ENCODE assay signal across 1 cellular context in genomic region chr11:328516-329100, GRCh38.
TF ChIP-seq lines count a peak whose summit lies in the region.

No MANE protein-coding gene starts in this region.

TF ChIP-seq in GM12878, 131 proteins besides CTCF, POLR2A, EP300 and RAD21:
- peak; percentile 49; the same call in 1 of the 2 replicates for TF ChIP-seq MLLT1 (IDR thresholded peaks at IDR 0.05)
TF ChIP-seq in GM12878: peak in this region for 1; not testable (repeated sequence) for 130.
